16 cellular contexts compared by ENCODE assay signal in the genomic region with DNA sequence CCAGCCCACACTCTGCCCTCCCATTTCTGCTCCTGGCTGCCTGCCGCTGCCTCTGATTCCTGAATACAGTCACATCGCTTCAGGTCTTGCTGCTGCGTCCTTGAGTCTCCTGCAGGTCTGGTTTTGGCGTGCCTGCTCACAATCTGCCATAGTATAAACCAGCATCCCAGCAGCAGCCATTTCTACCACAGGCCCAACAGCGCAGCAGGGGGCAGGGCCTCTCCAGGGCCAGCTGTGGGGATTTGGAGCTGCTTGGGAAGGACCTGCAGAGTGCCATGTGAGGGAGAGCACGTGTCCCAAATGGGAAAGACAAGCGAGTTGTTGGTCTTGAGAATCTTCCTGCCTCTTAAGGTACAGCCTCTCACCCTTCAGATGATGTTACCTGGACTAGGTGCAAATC.
A peak's percentile ranks its signal among the peaks of the same experiment; 100 is the strongest.
DNase-seq lines count a peak whose midpoint lies in the region; TF ChIP-seq lines count a peak whose summit lies in the region.
"Had no signal": no experiment of that assay in that cellular context is flagged by ENCODE, and none has a peak within 500 bp of the region (broad histone marks: within the 10 kb centered on the region; RNA-seq: fewer than 3 reads in every experiment).

No MANE protein-coding gene starts in this region.

- H3K36me3 ChIP-seq in A673 (ENCODE audit: insufficient read depth, low read length, poor library complexity, severe bottlenecking) (no peaks in the 10 kb centered on the region), esophagus muscularis mucosa (no peaks in the 10 kb centered on the region), prostate gland (no peaks in the 10 kb centered on the region), mesenchymal stem cell (ENCODE audit: control insufficient read depth in 1 of 2, insufficient read depth in 2 of 2, low read depth in 1 of 2, low read length in 2 of 2) (no peaks in the 10 kb centered on the region)
- H3K36me3 ChIP-seq: BLaER1 had no signal

- POLR2A ChIA-PET in A673 (lab: Charles Lee; ENCODE audit: low non-redundant PET): no interaction called here

- H3K27ac ChIP-seq in A673 (ENCODE audit: low read depth, low read length, poor library complexity, severe bottlenecking): no peak overlapping the region
- H3K27ac ChIP-seq in esophagus muscularis mucosa (replicated peaks in 1 of 4): no peak overlapping the region
- no peak overlapping the region for H3K27ac ChIP-seq in prostate gland
- no peak overlapping the region for H3K27ac ChIP-seq in mesenchymal stem cell (ENCODE audit: low read length, poor library complexity, severe bottlenecking)
- H3K27ac ChIP-seq: BLaER1, C4-2B had no signal

- no peak overlapping the region for H3K9ac ChIP-seq in mesenchymal stem cell (ENCODE audit: low read length)
- H3K9ac ChIP-seq: BLaER1 had no signal

- WGBS in esophagus muscularis mucosa: 89% methylated on average over 7 of the region's 7 CpGs
- WGBS in prostate gland: 87% methylated on average over 7 of the region's 7 CpGs
- 65% methylated on average over 6 of the region's 7 CpGs for WGBS in mesenchymal stem cell

- no TSS peak for BruUV-seq in A673 (replicated peaks; lab: Mats Ljungman, UMichigan)

- H3K4ac ChIP-seq in mesenchymal stem cell (ENCODE audit: low read depth in 1 of 2, low read length in 2 of 2): no peak overlapping the region

- no peak overlapping the region for H3K4me2 ChIP-seq in mesenchymal stem cell (ENCODE audit: low read length, poor library complexity, severe bottlenecking)
- H3K4me2 ChIP-seq: BLaER1 had no signal

- H3K79me1 ChIP-seq in mesenchymal stem cell (replicated peaks; ENCODE audit: low read length, poor library complexity, severe bottlenecking): no peaks in the 10 kb centered on the region

- H3K4me3 ChIP-seq in A673 (ENCODE audit: low read depth, low read length, poor library complexity, severe bottlenecking) (no peak overlapping the region), esophagus muscularis mucosa (no peak overlapping the region), prostate gland (no peak overlapping the region), mesenchymal stem cell (ENCODE audit: insufficient read depth in 1 of 2, low read depth in 1 of 2, low read length in 2 of 2) (peak overlapping the region in 1 of 2 experiments; percentile 29)
- H3K4me3 ChIP-seq: BLaER1 had no signal

- no peak overlapping the region for H3K14ac ChIP-seq in mesenchymal stem cell (ENCODE audit: low read length in 2 of 2)

- TF ChIP-seq POLR2A in esophagus muscularis mucosa (IDR thresholded peaks at IDR 0.05; ENCODE audit: low read depth) (no peak), prostate gland (IDR thresholded peaks at IDR 0.05) (no peak)

- H4K91ac ChIP-seq in mesenchymal stem cell (ENCODE audit: low read length): no peak overlapping the region

- H3K4me1 ChIP-seq in A673 (ENCODE audit: insufficient read depth, low read length, poor library complexity, severe bottlenecking): no peaks in the 10 kb centered on the region
- no peaks in the 10 kb centered on the region for H3K4me1 ChIP-seq in esophagus muscularis mucosa
- no peaks in the 10 kb centered on the region for H3K4me1 ChIP-seq in prostate gland (replicated peaks)
- H3K4me1 ChIP-seq in mesenchymal stem cell (ENCODE audit: control insufficient read depth, insufficient read depth, low read depth, low read length): no peaks in the 10 kb centered on the region
- H3K4me1 ChIP-seq: Caco-2 had no signal

- intact Hi-C loops in A673 (cut with micrococcal nuclease; ENCODE audit: unreplicated experiment): no loop called here
- intact Hi-C loops in esophagus muscularis mucosa (cut with DNase I): no loop called here
- intact Hi-C loops in prostate gland (cut with DNase I): no loop called here

- TF ChIP-seq EP300 in esophagus muscularis mucosa (IDR thresholded peaks at IDR 0.05): no peak

- no peak overlapping the region for H2BK15ac ChIP-seq in mesenchymal stem cell (ENCODE audit: low read depth, poor library complexity, severe bottlenecking)

- no peaks in the 10 kb centered on the region for H3K9me3 ChIP-seq in A673 (ENCODE audit: low read depth, low read length, poor library complexity, severe bottlenecking)
- no peaks in the 10 kb centered on the region for H3K9me3 ChIP-seq in esophagus muscularis mucosa
- no peaks in the 10 kb centered on the region for H3K9me3 ChIP-seq in prostate gland
- no peaks in the 10 kb centered on the region for H3K9me3 ChIP-seq in mesenchymal stem cell (ENCODE audit: control insufficient read depth, low read length)
- H3K9me3 ChIP-seq: BLaER1, Caco-2 had no signal

- H3K23ac ChIP-seq in mesenchymal stem cell (ENCODE audit: low read length in 2 of 2): no peak overlapping the region

- H2BK120ac ChIP-seq in mesenchymal stem cell (ENCODE audit: low read depth, low read length): no peak overlapping the region

- TF ChIP-seq CTCF in A673 (conservative IDR thresholded peaks at IDR 0.05; ENCODE audit: low read depth, low read length): no peak
- TF ChIP-seq CTCF in esophagus muscularis mucosa (IDR thresholded peaks at IDR 0.05): no peak
- TF ChIP-seq CTCF in prostate gland (IDR thresholded peaks at IDR 0.05): no peak

- DNase-seq in A673 (ENCODE audit: low spot score): peak; percentile 1
- DNase-seq in M059J (ENCODE audit: low read depth): peak; percentile 5
- DNase-seq in esophagus muscularis mucosa (ENCODE audit: extremely low spot score): peak; percentile 84
- DNase-seq in NCI-H2107 treated with DMSO at 0.1 percent for 48 hours (lab: John Stamatoyannopoulos, UW; ENCODE audit: unreplicated experiment): no peak
- DNase-seq in prostate gland (ENCODE audit: low spot score): no peak
- DNase-seq in mesenchymal stem cell: no peak
- DNase-seq: Caco-2; CD4-positive, CD25-positive, alpha-beta regulatory T cell; CD8-positive, alpha-beta T cell; DMS153; DND-41; GOT3; H7; HCEC 1CT had no signal

- H3K18ac ChIP-seq in mesenchymal stem cell (ENCODE audit: low read depth in 1 of 2, low read length in 2 of 2): no peak overlapping the region

- H2BK5ac ChIP-seq in mesenchymal stem cell (ENCODE audit: low read depth, low read length, poor library complexity, severe bottlenecking): no peak overlapping the region

- H2AK5ac ChIP-seq in mesenchymal stem cell (ENCODE audit: low read length, severe bottlenecking): no peak overlapping the region

- CTCF ChIA-PET in A673 (lab: Charles Lee): no interaction called here

- H2AFZ ChIP-seq in mesenchymal stem cell (ENCODE audit: low read depth, low read length): no peak overlapping the region

- peaks cover 21% of the 10 kb centered on the region for H3K27me3 ChIP-seq in A673 (replicated peaks; ENCODE audit: insufficient read depth, low read depth, low read length, poor library complexity)
- peaks cover 0 to 6% (median 0%) of the 10 kb centered on the region in 4 donors for H3K27me3 ChIP-seq in esophagus muscularis mucosa
- H3K27me3 ChIP-seq in prostate gland (replicated peaks; ENCODE audit: insufficient read depth): peaks cover 3% of the 10 kb centered on the region
- H3K27me3 ChIP-seq in mesenchymal stem cell (ENCODE audit: control insufficient read depth in 1 of 2, insufficient read depth in 1 of 2, low read length in 2 of 2): no peaks in the 10 kb centered on the region
- H3K27me3 ChIP-seq: BLaER1 had no signal

- H2BK12ac ChIP-seq in mesenchymal stem cell (ENCODE audit: low read length in 2 of 2): no peak overlapping the region

- no peak overlapping the region for H4K8ac ChIP-seq in mesenchymal stem cell (ENCODE audit: low read length)

Comparison
In these comparisons a context has a peak if more than half of its experiments do, and no peak if none do; other contexts are left out.
1. DNase-seq: peak in A673 (single experiment), M059J (single experiment) and esophagus muscularis mucosa (single experiment); none in NCI-H2107 treated with DMSO at 0.1 percent for 48 hours (single experiment), prostate gland (single experiment) and mesenchymal stem cell (single experiment).